In genomic region chr6:88963139-88964090, GRCh38 we compare ENCODE assay signal across 1 cellular context.
TF ChIP-seq lines count a peak whose summit lies in the region.

Gene RNGTT (minus strand): TSS chr6:88963618. CDS start chr6:88963409, 209 bp downstream.

TF ChIP-seq in HepG2, 621 proteins besides CTCF, POLR2A, EP300 and RAD21 (continued from another document and continues in another):
- TF ChIP-seq ZNF609 (CRISPR knock-in tag; IDR thresholded peaks at IDR 0.05; ENCODE audit: borderline replicate concordance) (no peak), ZNF432 (CRISPR knock-in tag; IDR thresholded peaks at IDR 0.05; ENCODE audit: borderline replicate concordance) (no peak), ZSCAN5A (CRISPR knock-in tag; IDR thresholded peaks at IDR 0.05; ENCODE audit: borderline replicate concordance) (no peak), ZNF230 (CRISPR knock-in tag; IDR thresholded peaks at IDR 0.05) (no peak), SMAD3 (CRISPR knock-in tag; IDR thresholded peaks at IDR 0.05) (peak; percentile 60; the same call in 1 of the 2 replicates), ZNF251 (CRISPR knock-in tag; IDR thresholded peaks at IDR 0.05) (no peak), NR3C1 (CRISPR knock-in tag; IDR thresholded peaks at IDR 0.05) (no peak), TBX3 (IDR thresholded peaks at IDR 0.05; ENCODE audit: borderline replicate concordance) (no peak; the same call in 1 of the 2 replicates), ZZZ3 (CRISPR knock-in tag; IDR thresholded peaks at IDR 0.05; ENCODE audit: borderline replicate concordance) (no peak), ZNF616 (CRISPR knock-in tag; IDR thresholded peaks at IDR 0.05; ENCODE audit: low read depth) (no peak), THYN1 (CRISPR knock-in tag; IDR thresholded peaks at IDR 0.05; ENCODE audit: borderline replicate concordance, low read depth) (no peak), MTF2 (CRISPR knock-in tag; IDR thresholded peaks at IDR 0.05; ENCODE audit: borderline replicate concordance) (0 out of 2 replicates have a peak, but pooled peaks have one; percentile 30), MYC (CRISPR knock-in tag; IDR thresholded peaks at IDR 0.05; ENCODE audit: borderline replicate concordance) (no peak; the same call in 1 of the 2 replicates), THRA (CRISPR knock-in tag; IDR thresholded peaks at IDR 0.05; ENCODE audit: borderline replicate concordance) (no peak; the same call in 1 of the 2 replicates), CENPT (CRISPR knock-in tag; IDR thresholded peaks at IDR 0.05; ENCODE audit: low read depth) (no peak), HNF1A (IDR thresholded peaks at IDR 0.05; ENCODE audit: low read depth) (no peak), HNF1A (CRISPR knock-in tag; IDR thresholded peaks at IDR 0.05; ENCODE audit: borderline replicate concordance) (no peak; the same call in 1 of the 2 replicates), DR1 (CRISPR knock-in tag; IDR thresholded peaks at IDR 0.05) (peak; percentile 75), NFIC (IDR thresholded peaks at IDR 0.05; ENCODE audit: low read length) (no peak), ZBTB38 (CRISPR knock-in tag; IDR thresholded peaks at IDR 0.05) (peak; percentile 53; the same call in 1 of the 2 replicates), ZNF335 (CRISPR knock-in tag; IDR thresholded peaks at IDR 0.05) (no peak), ZNF329 (CRISPR knock-in tag; IDR thresholded peaks at IDR 0.05; ENCODE audit: low read depth) (no peak), GTF3A (CRISPR knock-in tag; conservative IDR thresholded peaks at IDR 0.05) (no peak), ZNF670 (CRISPR knock-in tag; IDR thresholded peaks at IDR 0.05; ENCODE audit: borderline replicate concordance) (0 out of 2 replicates have a peak, but pooled peaks have one; percentile 48), STAG1 (CRISPR knock-in tag; IDR thresholded peaks at IDR 0.05) (no peak), SIN3B (IDR thresholded peaks at IDR 0.05; ENCODE audit: low read length) (no peak), GABPB1 (CRISPR knock-in tag; IDR thresholded peaks at IDR 0.05) (peak; percentile 96), ZNF343 (CRISPR knock-in tag; IDR thresholded peaks at IDR 0.05) (no peak), ZNF543 (CRISPR knock-in tag; IDR thresholded peaks at IDR 0.05) (no peak), SATB2 (CRISPR knock-in tag; IDR thresholded peaks at IDR 0.05) (no peak), HOXA5 (CRISPR knock-in tag; IDR thresholded peaks at IDR 0.05) (peak; percentile 55; the same call in 1 of the 2 replicates), ZNF674 (CRISPR knock-in tag; IDR thresholded peaks at IDR 0.05; ENCODE audit: low read depth) (no peak), KMT2A (CRISPR knock-in tag; IDR thresholded peaks at IDR 0.05) (peak; percentile 91)
- TF ChIP-seq, protein P1, sequence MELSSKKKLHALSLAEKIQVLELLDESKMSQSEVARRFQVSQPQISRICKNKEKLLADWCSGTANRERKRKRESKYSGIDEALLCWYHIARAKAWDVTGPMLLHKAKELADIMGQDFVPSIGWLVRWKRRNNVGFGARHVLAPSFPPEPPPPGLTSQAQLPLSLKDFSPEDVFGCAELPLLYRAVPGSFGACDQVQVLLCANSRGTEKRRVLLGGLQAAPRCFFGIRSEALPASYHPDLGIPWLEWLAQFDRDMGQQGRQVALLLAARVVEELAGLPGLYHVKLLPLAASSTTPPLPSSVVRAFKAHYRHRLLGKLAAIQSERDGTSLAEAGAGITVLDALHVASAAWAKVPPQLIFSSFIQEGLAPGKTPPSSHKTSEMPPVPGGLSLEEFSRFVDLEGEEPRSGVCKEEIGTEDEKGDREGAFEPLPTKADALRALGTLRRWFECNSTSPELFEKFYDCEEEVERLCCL (CRISPR knock-in tag; IDR thresholded peaks at IDR 0.05; ENCODE audit: borderline replicate concordance): no peak
- TF ChIP-seq, protein P2, sequence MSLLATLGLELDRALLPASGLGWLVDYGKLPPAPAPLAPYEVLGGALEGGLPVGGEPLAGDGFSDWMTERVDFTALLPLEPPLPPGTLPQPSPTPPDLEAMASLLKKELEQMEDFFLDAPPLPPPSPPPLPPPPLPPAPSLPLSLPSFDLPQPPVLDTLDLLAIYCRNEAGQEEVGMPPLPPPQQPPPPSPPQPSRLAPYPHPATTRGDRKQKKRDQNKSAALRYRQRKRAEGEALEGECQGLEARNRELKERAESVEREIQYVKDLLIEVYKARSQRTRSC (CRISPR knock-in tag; IDR thresholded peaks at IDR 0.05; ENCODE audit: low read depth): no peak
- TF ChIP-seq, protein P3, sequence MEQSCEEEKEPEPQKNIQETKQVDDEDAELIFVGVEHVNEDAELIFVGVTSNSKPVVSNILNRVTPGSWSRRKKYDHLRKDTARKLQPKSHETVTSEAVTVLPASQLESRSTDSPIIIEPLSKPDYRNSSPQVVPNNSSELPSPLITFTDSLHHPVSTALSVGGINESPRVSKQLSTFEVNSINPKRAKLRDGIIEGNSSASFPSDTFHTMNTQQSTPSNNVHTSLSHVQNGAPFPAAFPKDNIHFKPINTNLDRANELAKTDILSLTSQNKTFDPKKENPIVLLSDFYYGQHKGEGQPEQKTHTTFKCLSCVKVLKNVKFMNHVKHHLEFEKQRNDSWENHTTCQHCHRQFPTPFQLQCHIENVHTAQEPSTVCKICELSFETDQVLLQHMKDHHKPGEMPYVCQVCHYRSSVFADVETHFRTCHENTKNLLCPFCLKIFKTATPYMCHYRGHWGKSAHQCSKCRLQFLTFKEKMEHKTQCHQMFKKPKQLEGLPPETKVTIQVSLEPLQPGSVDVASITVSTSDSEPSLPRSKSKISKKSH (CRISPR knock-in tag; IDR thresholded peaks at IDR 0.05; ENCODE audit: borderline replicate concordance): peak; percentile 70; the same call in 1 of the 2 replicates
- TF ChIP-seq, protein P4, sequence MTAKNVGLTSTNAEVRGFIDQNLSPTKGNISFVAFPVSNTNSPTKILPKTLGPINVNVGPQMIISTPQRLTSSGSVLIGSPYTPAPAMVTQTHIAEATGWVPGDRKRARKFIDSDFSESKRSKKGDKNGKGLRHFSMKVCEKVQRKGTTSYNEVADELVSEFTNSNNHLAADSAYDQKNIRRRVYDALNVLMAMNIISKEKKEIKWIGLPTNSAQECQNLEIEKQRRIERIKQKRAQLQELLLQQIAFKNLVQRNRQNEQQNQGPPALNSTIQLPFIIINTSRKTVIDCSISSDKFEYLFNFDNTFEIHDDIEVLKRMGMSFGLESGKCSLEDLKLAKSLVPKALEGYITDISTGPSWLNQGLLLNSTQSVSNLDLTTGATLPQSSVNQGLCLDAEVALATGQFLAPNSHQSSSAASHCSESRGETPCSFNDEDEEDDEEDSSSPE (CRISPR knock-in tag; IDR thresholded peaks at IDR 0.05): no peak; the same call in 1 of the 2 replicates
- TF ChIP-seq, protein P5, sequence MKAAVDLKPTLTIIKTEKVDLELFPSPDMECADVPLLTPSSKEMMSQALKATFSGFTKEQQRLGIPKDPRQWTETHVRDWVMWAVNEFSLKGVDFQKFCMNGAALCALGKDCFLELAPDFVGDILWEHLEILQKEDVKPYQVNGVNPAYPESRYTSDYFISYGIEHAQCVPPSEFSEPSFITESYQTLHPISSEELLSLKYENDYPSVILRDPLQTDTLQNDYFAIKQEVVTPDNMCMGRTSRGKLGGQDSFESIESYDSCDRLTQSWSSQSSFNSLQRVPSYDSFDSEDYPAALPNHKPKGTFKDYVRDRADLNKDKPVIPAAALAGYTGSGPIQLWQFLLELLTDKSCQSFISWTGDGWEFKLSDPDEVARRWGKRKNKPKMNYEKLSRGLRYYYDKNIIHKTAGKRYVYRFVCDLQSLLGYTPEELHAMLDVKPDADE (CRISPR knock-in tag; IDR thresholded peaks at IDR 0.05): no peak
- TF ChIP-seq, protein P6, sequence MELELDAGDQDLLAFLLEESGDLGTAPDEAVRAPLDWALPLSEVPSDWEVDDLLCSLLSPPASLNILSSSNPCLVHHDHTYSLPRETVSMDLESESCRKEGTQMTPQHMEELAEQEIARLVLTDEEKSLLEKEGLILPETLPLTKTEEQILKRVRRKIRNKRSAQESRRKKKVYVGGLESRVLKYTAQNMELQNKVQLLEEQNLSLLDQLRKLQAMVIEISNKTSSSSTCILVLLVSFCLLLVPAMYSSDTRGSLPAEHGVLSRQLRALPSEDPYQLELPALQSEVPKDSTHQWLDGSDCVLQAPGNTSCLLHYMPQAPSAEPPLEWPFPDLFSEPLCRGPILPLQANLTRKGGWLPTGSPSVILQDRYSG (CRISPR knock-in tag; IDR thresholded peaks at IDR 0.05): no peak
